ENCODE assay signal across 8 cellular contexts in genomic region chr10:119199231-119199992, GRCh38. TPM values are rescaled to one million over a fixed set of nuclear protein-coding genes. Genes with fewer than 3 reads are reported as not detected.
DNase-seq lines count a peak whose midpoint lies in the region; ATAC-seq and FAIRE-seq lines count a peak whose summit lies in the region.

No MANE protein-coding gene starts in this region.

- no peak for FAIRE-seq in urothelium cell line (lab: Jason Lieb, UNC)

- ATAC-seq in esophagus mucosa: peak; percentile 78

- DNase-seq in DMS53 treated with DMSO at 0.1 percent for 48 hours (lab: John Stamatoyannopoulos, UW; ENCODE audit: unreplicated experiment): peak; percentile 76
- DNase-seq in H4 (ENCODE audit: low spot score): peak; percentile 83
- DNase-seq in NCI-H2227 treated with DMSO at 0.1 percent for 48 hours (lab: John Stamatoyannopoulos, UW): peak; percentile 56
- DNase-seq in activated CD4-positive, alpha-beta T cell treated with anti-CD3 and anti-CD28 coated beads, Interleukin-2, amount 50 U/mL, for 1 hour: peak; percentile 30
- DNase-seq in myocyte (ENCODE audit: low read depth): peak; percentile 77
- DNase-seq in urothelium cell line (ENCODE audit: low spot score): peak; percentile 63
- no peak for DNase-seq in NCI-H2029 treated with DMSO at 0.1 percent for 48 hours (lab: John Stamatoyannopoulos, UW)

RNA-seq across cellular contexts. Expression of gene GRK5, which starts 8.0 kb away (rescaled TPM):
- 9.9 and 10.1 TPM in 2 replicates for total RNA-seq in H4 (2014; rRNA removed; shearing (Covaris generic))
- total RNA-seq in esophagus mucosa (3.7 TPM), myocyte (1.1 and 1.8 TPM in 2 replicates)
- 0.95 TPM for polyA plus RNA-seq in myocyte (2012)

RNA-seq across cellular contexts. Expression of gene PRDX3, which starts 20.8 kb away (rescaled TPM):
- total RNA-seq in H4 (2014; rRNA removed; shearing (Covaris generic)): 315 and 406 TPM in 2 replicates
- total RNA-seq in esophagus mucosa (72.1 TPM), myocyte (204 and 246 TPM in 2 replicates)
- polyA plus RNA-seq in myocyte (2012): 121 TPM

RNA-seq across cellular contexts. Expression of gene SFXN4, which starts 33.9 kb away (rescaled TPM):
- total RNA-seq in H4 (2014; rRNA removed; shearing (Covaris generic)): 22.9 and 83.4 TPM in 2 replicates
- total RNA-seq in esophagus mucosa: 18.3 TPM
- 18.2 and 33.2 TPM in 2 replicates for total RNA-seq in myocyte
- 13.7 TPM for polyA plus RNA-seq in myocyte (2012)
